12 cellular contexts compared by ENCODE assay signal in the genomic region with DNA sequence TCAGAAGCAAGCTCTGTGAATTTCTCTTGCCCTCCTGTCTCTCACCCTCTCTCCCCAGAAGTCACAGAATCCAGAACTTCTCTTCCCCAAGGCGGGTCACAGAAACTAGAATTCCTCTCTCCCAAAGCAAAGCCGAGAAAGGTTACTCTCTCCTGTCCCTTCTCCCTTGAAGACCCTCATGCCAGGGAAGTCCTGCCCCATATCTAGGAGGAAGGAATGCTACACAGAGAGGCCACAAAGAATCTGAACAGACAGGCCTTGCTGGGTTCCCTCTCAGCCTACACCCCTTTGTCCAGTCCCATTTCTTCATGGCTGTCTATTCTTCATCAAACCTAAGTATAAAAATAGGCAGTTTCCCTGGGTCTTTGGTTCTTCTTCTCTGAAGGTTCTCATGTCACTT. TPM values are rescaled to one million over a fixed set of nuclear protein-coding genes. Genes with fewer than 3 reads are reported as not detected.
DNase-seq lines count a peak whose midpoint lies in the region; ATAC-seq and TF ChIP-seq lines count a peak whose summit lies in the region.
"Had no signal": no experiment of that assay in that cellular context is flagged by ENCODE, and none has a peak within 500 bp of the region (broad histone marks: within the 10 kb centered on the region; RNA-seq: fewer than 3 reads in every experiment).

No MANE protein-coding gene starts in this region.

- H2BK5ac ChIP-seq in mesenchymal stem cell (ENCODE audit: low read depth, low read length, poor library complexity, severe bottlenecking): no peak overlapping the region

- no peak overlapping the region for H3K27ac ChIP-seq in mammary epithelial cell (ENCODE audit: insufficient read depth, low read depth, low read length)
- no peak overlapping the region for H3K27ac ChIP-seq in mesenchymal stem cell (ENCODE audit: low read length, poor library complexity, severe bottlenecking)
- H3K27ac ChIP-seq: testis had no signal

- no peak overlapping the region for H3K18ac ChIP-seq in mesenchymal stem cell (ENCODE audit: low read depth in 1 of 2, low read length in 2 of 2)

- no peak overlapping the region for H4K91ac ChIP-seq in mesenchymal stem cell (ENCODE audit: low read length)

- H3K4me3 ChIP-seq in mammary epithelial cell (replicated peaks in 1 of 3; ENCODE audit: insufficient read depth in 1 of 3, low read depth in 2 of 3, low read length in 3 of 3): no peak overlapping the region
- H3K4me3 ChIP-seq in mesenchymal stem cell (ENCODE audit: insufficient read depth in 1 of 2, low read depth in 1 of 2, low read length in 2 of 2): no peak overlapping the region
- H3K4me3 ChIP-seq: testis had no signal

- dilution Hi-C loops in mammary epithelial cell (cut with HindIII; ENCODE audit: low sequenced_read_pairs): no loop called here

- 100% methylated on average over 2 of the region's 2 CpGs for WGBS in mammary epithelial cell (ENCODE audit: low coverage, missing lambda C conversion rate)
- 90% methylated on average over 2 of the region's 2 CpGs for WGBS in mesenchymal stem cell

- H4K8ac ChIP-seq in mesenchymal stem cell (ENCODE audit: low read length): no peak overlapping the region

- H2AFZ ChIP-seq in mammary epithelial cell (ENCODE audit: low read depth, low read length): no peak overlapping the region
- no peak overlapping the region for H2AFZ ChIP-seq in mesenchymal stem cell (ENCODE audit: low read depth, low read length)

- H4K20me1 ChIP-seq in mammary epithelial cell (ENCODE audit: insufficient read depth, low read length): no peaks in the 10 kb centered on the region

- H3K9me3 ChIP-seq in mammary epithelial cell (replicated peaks; ENCODE audit: insufficient read depth, low read length) (no peaks in the 10 kb centered on the region), mesenchymal stem cell (ENCODE audit: control insufficient read depth, low read length) (no peaks in the 10 kb centered on the region)
- H3K9me3 ChIP-seq: testis had no signal

- peaks cover 91% of the 10 kb centered on the region for H3K79me2 ChIP-seq in mammary epithelial cell (ENCODE audit: insufficient read depth, low read length)

- TF ChIP-seq CTCF in MCF 10A (IDR thresholded peaks at IDR 0.05; ENCODE audit: unreplicated experiment) (no peak), mammary epithelial cell (conservative IDR thresholded peaks at IDR 0.05 in 1 of 2, IDR thresholded peaks at IDR 0.05 in 1 of 2; ENCODE audit: extremely low read depth in 1 of 2, insufficient read depth in 1 of 2, low read depth in 1 of 2, low read length in 2 of 2) (no peak), type B pancreatic cell (conservative IDR thresholded peaks at IDR 0.05) (no peak)

- DNase-seq in MCF 10A (ENCODE audit: unreplicated experiment): no peak
- no peak for DNase-seq in mammary epithelial cell
- DNase-seq in activated CD8-positive, alpha-beta T cell treated with anti-CD3 and anti-CD28 coated beads, Interleukin-2, amount 10 ng/mL, durations not matched to agents 7 days and 5 days: no peak
- DNase-seq in mesenchymal stem cell: no peak
- no peak for DNase-seq in type B pancreatic cell (ENCODE audit: extremely low spot score, unreplicated experiment)
- DNase-seq in NCI-H1092 (lab: John Stamatoyannopoulos, UW): no peak
- DNase-seq in NCI-H2081 treated with DMSO at 0.1 percent for 48 hours (lab: John Stamatoyannopoulos, UW): no peak
- no peak for DNase-seq in HK-2 (ENCODE audit: unreplicated experiment)
- DNase-seq: GDM1, NCI-H187, posterior cingulate gyrus, testis had no signal

- H3K4me1 Mint-ChIP-seq in MCF 10A (ENCODE audit: insufficient read depth, unreplicated experiment) (peaks cover 27% of the 10 kb centered on the region), type B pancreatic cell (ENCODE audit: unreplicated experiment) (peaks cover 81% of the 10 kb centered on the region)
- peaks cover 82% of the 10 kb centered on the region for H3K4me1 Mint-ChIP-seq in activated CD8-positive, alpha-beta T cell treated with anti-CD3 and anti-CD28 coated beads, Interleukin-2, amount 10 ng/mL, durations not matched to agents 7 days and 5 days (ENCODE audit: low read depth)

- H3K36me3 ChIP-seq in mammary epithelial cell (ENCODE audit: insufficient read depth, low read length): no peaks in the 10 kb centered on the region
- peaks cover 11 to 15% of the 10 kb centered on the region in 2 experiments for H3K36me3 ChIP-seq in mesenchymal stem cell (ENCODE audit: control insufficient read depth in 1 of 2, insufficient read depth in 2 of 2, low read depth in 1 of 2, low read length in 2 of 2)

- no peak overlapping the region for H3K9ac ChIP-seq in mammary epithelial cell (ENCODE audit: insufficient read depth, low read length)
- no peak overlapping the region for H3K9ac ChIP-seq in mesenchymal stem cell (ENCODE audit: low read length)

- H3K27ac Mint-ChIP-seq in MCF 10A (ENCODE audit: low read depth, unreplicated experiment): peak overlapping the region; percentile 51
- H3K27ac Mint-ChIP-seq in activated CD8-positive, alpha-beta T cell treated with anti-CD3 and anti-CD28 coated beads, Interleukin-2, amount 10 ng/mL, durations not matched to agents 7 days and 5 days: peak overlapping the region; percentile 88
- H3K27ac Mint-ChIP-seq in type B pancreatic cell: peak overlapping the region; percentile 72

- H3K4ac ChIP-seq in mesenchymal stem cell (ENCODE audit: low read depth in 1 of 2, low read length in 2 of 2): no peak overlapping the region

- H3K4me1 ChIP-seq in mammary epithelial cell (ENCODE audit: insufficient read depth, low read length) (peaks cover 57% of the 10 kb centered on the region), mesenchymal stem cell (ENCODE audit: control insufficient read depth, insufficient read depth, low read depth, low read length) (peaks cover 44% of the 10 kb centered on the region)

- BruUV-seq in MCF 10A (replicated peaks; lab: Mats Ljungman, UMichigan) (no TSS peak), mammary epithelial cell (replicated peaks; lab: Mats Ljungman, UMichigan) (no TSS peak)

- no peak overlapping the region for H2BK12ac ChIP-seq in mesenchymal stem cell (ENCODE audit: low read length in 2 of 2)

- no peak overlapping the region for H2BK15ac ChIP-seq in mesenchymal stem cell (ENCODE audit: low read depth, poor library complexity, severe bottlenecking)

- intact Hi-C loops in MCF 10A (cut with micrococcal nuclease): no loop called here
- intact Hi-C loops in mammary epithelial cell (cut with micrococcal nuclease): no loop called here

- no peak overlapping the region for H3K4me2 ChIP-seq in mammary epithelial cell (ENCODE audit: insufficient read depth, low read depth, low read length)
- H3K4me2 ChIP-seq in mesenchymal stem cell (ENCODE audit: low read length, poor library complexity, severe bottlenecking): no peak overlapping the region

- H3K27me3 Mint-ChIP-seq in MCF 10A (ENCODE audit: insufficient read depth, unreplicated experiment): no peaks in the 10 kb centered on the region
- H3K27me3 Mint-ChIP-seq in activated CD8-positive, alpha-beta T cell treated with anti-CD3 and anti-CD28 coated beads, Interleukin-2, amount 10 ng/mL, durations not matched to agents 7 days and 5 days (ENCODE audit: low read depth): no peaks in the 10 kb centered on the region
- H3K27me3 Mint-ChIP-seq in type B pancreatic cell: no peaks in the 10 kb centered on the region

- in situ Hi-C loops in mammary epithelial cell (cut with MboI; ENCODE audit: low sequenced_read_pairs in 2 of 2): no loop called here

- H3K36me3 Mint-ChIP-seq in MCF 10A (ENCODE audit: insufficient read depth, unreplicated experiment) (peaks cover 33% of the 10 kb centered on the region), type B pancreatic cell (peaks cover 8% of the 10 kb centered on the region)
- H3K36me3 Mint-ChIP-seq in activated CD8-positive, alpha-beta T cell treated with anti-CD3 and anti-CD28 coated beads, Interleukin-2, amount 10 ng/mL, durations not matched to agents 7 days and 5 days (ENCODE audit: low read depth): peaks cover 44% of the 10 kb centered on the region

- CTCF ChIA-PET in MCF 10A (lab: Yijun Ruan, JAX): no interaction called here
- CTCF ChIA-PET in mammary epithelial cell (lab: Charles Lee; ENCODE audit: low non-redundant PET): no interaction called here
- CTCF ChIA-PET in activated CD8-positive, alpha-beta T cell treated with anti-CD3 and anti-CD28 coated beads, Interleukin-2, amount 10 ng/mL, durations not matched to agents 7 days and 5 days (lab: Charles Lee): interaction anchor here (0.6 to 2.1 kb wide), 4 partner anchors 25 to 85 kb away, joined by 3 to 6 read pairs (median 4); no protein-coding TSS in a partner anchor

- no peak overlapping the region for H3K14ac ChIP-seq in mesenchymal stem cell (ENCODE audit: low read length in 2 of 2)

- H3K23ac ChIP-seq in mesenchymal stem cell (ENCODE audit: low read length in 2 of 2): peak overlapping the region in 1 of 2 experiments; percentile 67

- no peak overlapping the region for H2BK120ac ChIP-seq in mesenchymal stem cell (ENCODE audit: low read depth, low read length)

- no peaks in the 10 kb centered on the region for H3K9me3 Mint-ChIP-seq in MCF 10A (ENCODE audit: unreplicated experiment)
- no peaks in the 10 kb centered on the region for H3K9me3 Mint-ChIP-seq in activated CD8-positive, alpha-beta T cell treated with anti-CD3 and anti-CD28 coated beads, Interleukin-2, amount 10 ng/mL, durations not matched to agents 7 days and 5 days (ENCODE audit: insufficient read depth)
- no peaks in the 10 kb centered on the region for H3K9me3 Mint-ChIP-seq in type B pancreatic cell

- H3K79me1 ChIP-seq in mesenchymal stem cell (replicated peaks; ENCODE audit: low read length, poor library complexity, severe bottlenecking): peaks cover 45% of the 10 kb centered on the region

- no peak for ATAC-seq in activated CD8-positive, alpha-beta T cell treated with anti-CD3 and anti-CD28 coated beads, Interleukin-2, amount 10 ng/mL, durations not matched to agents 7 days and 5 days

- POLR2A ChIA-PET in MCF 10A (lab: Yijun Ruan, JAX): no interaction called here
- POLR2A ChIA-PET in activated CD8-positive, alpha-beta T cell treated with anti-CD3 and anti-CD28 coated beads, Interleukin-2, amount 10 ng/mL, durations not matched to agents 7 days and 5 days (lab: Charles Lee): interaction anchor here (0.6 to 5.5 kb wide), 2 partner anchors 27 to 660 kb away, joined by 4 to 34 read pairs; no protein-coding TSS in a partner anchor

- H3K27me3 ChIP-seq in mammary epithelial cell (ENCODE audit: insufficient read depth, low read length): no peaks in the 10 kb centered on the region
- no peaks in the 10 kb centered on the region for H3K27me3 ChIP-seq in mesenchymal stem cell (ENCODE audit: control insufficient read depth in 1 of 2, insufficient read depth in 1 of 2, low read length in 2 of 2)
- H3K27me3 ChIP-seq: testis had no signal

- no peak overlapping the region for H3K4me3 Mint-ChIP-seq in MCF 10A (ENCODE audit: unreplicated experiment)
- H3K4me3 Mint-ChIP-seq in activated CD8-positive, alpha-beta T cell treated with anti-CD3 and anti-CD28 coated beads, Interleukin-2, amount 10 ng/mL, durations not matched to agents 7 days and 5 days: peak overlapping the region; percentile 58
- H3K4me3 Mint-ChIP-seq in type B pancreatic cell: peak overlapping the region; percentile 43

- H2AK5ac ChIP-seq in mesenchymal stem cell (ENCODE audit: low read length, severe bottlenecking): peak overlapping the region; percentile 66

RNA-seq across cellular contexts. Expression of gene ANP32A, which starts 29.8 kb away (rescaled TPM):
- 150 and 159 TPM in 2 replicates for total RNA-seq in MCF 10A (2022)
- 100 to 1,000 TPM in 1 of 2 donors, 10 to 100 TPM in 1; 42.5 to 109 TPM for total RNA-seq in mammary epithelial cell
- polyA plus RNA-seq in mammary epithelial cell: 52.0 TPM
- 37.7 TPM for polyA minus RNA-seq in mammary epithelial cell
- total RNA-seq in activated CD8-positive, alpha-beta T cell treated with anti-CD3 and anti-CD28 coated beads, Interleukin-2, amount 10 ng/mL, durations not matched to agents 7 days and 5 days: 100 to 1,000 TPM; 227 TPM
- 146 TPM for polyA plus RNA-seq in mesenchymal stem cell (2013, experiment 1 of 2)
- polyA plus RNA-seq in mesenchymal stem cell (2013, experiment 2 of 2): 155 TPM
- 167 and 222 TPM in 2 replicates for total RNA-seq in type B pancreatic cell (ENCODE audit: low replicate concordance)
